19 cellular contexts compared by ENCODE assay signal in genomic region chr18:24031916-24032315, GRCh38. TPM values are rescaled to one million over a fixed set of nuclear protein-coding genes. Genes with fewer than 3 reads are reported as not detected.
DNase-seq lines count a peak whose midpoint lies in the region; ATAC-seq and TF ChIP-seq lines count a peak whose summit lies in the region.
"Had no signal": no experiment of that assay in that cellular context is flagged by ENCODE, and none has a peak within 500 bp of the region (broad histone marks: within the 10 kb centered on the region; RNA-seq: fewer than 3 reads in every experiment).

No MANE protein-coding gene starts in this region.

- peaks cover 0 to 3% (median 3%) of the 10 kb centered on the region in 3 donors for H3K36me3 Mint-ChIP-seq in immature natural killer cell

- H3K27me3 Mint-ChIP-seq in immature natural killer cell (ENCODE audit: low read depth in 3 of 3): peaks cover 0 to 1% (median 0%) of the 10 kb centered on the region in 3 donors

- ATAC-seq in GM18861 (IDR thresholded peaks at IDR 0.05; ENCODE audit: unreplicated experiment): peak; percentile 91
- peak; percentile 81 for ATAC-seq in GM21576 (IDR thresholded peaks at IDR 0.05; ENCODE audit: unreplicated experiment)
- ATAC-seq in HG03342 (IDR thresholded peaks at IDR 0.05; ENCODE audit: unreplicated experiment): peak; percentile 62
- ATAC-seq: gastroesophageal sphincter had no signal

- no peaks in the 10 kb centered on the region for H3K36me3 ChIP-seq in esophagus muscularis mucosa
- H3K36me3 ChIP-seq: cardiac muscle cell, gastroesophageal sphincter had no signal

- H3K4me1 Mint-ChIP-seq in immature natural killer cell: peaks cover 57 to 83% of the 10 kb centered on the region in 2 donors

- H3K27ac Mint-ChIP-seq in immature natural killer cell: peak overlapping the region in 4 of 6 donors; percentile 0 to 52 (median 34)
- H3K27ac Mint-ChIP-seq: activated naive CD4-positive, alpha-beta T cell treated with anti-CD3 and anti-CD28 coated beads for 36 hours had no signal

- TF ChIP-seq EP300 in esophagus muscularis mucosa (IDR thresholded peaks at IDR 0.05): no peak

- 98% methylated on average over 6 of the region's 6 CpGs for WGBS in esophagus muscularis mucosa

- TF ChIP-seq CTCF in esophagus muscularis mucosa (IDR thresholded peaks at IDR 0.05) (no peak), coronary artery (IDR thresholded peaks at IDR 0.05) (no peak)

- no peak for TF ChIP-seq POLR2A in esophagus muscularis mucosa (IDR thresholded peaks at IDR 0.05; ENCODE audit: low read depth)

- no peaks in the 10 kb centered on the region for H3K9me3 Mint-ChIP-seq in immature natural killer cell
- H3K9me3 Mint-ChIP-seq: activated naive CD4-positive, alpha-beta T cell treated with anti-CD3 and anti-CD28 coated beads for 36 hours had no signal

- no peak for DNase-seq in immature natural killer cell
- no peak for DNase-seq in esophagus muscularis mucosa (ENCODE audit: extremely low spot score)
- no peak for DNase-seq in NCI-H510A treated with DMSO at 0.1 percent for 48 hours (lab: John Stamatoyannopoulos, UW)
- no peak for DNase-seq in SIG-M5 (lab: John Stamatoyannopoulos, UW)
- no peak for DNase-seq in coronary artery (ENCODE audit: low spot score)
- DNase-seq: activated CD8-positive, alpha-beta memory T cell treated with anti-CD3 and anti-CD28 coated beads for 24 hours; activated naive CD4-positive, alpha-beta T cell treated with anti-CD3 and anti-CD28 coated beads for 36 hours; C1 segment of cervical spinal cord; mesendoderm; NCI-H1105; NCI-H526 treated with DMSO at 0.1 percent for 48 hours; occipital lobe; T-helper 9 cell had no signal

- H3K4me1 ChIP-seq in esophagus muscularis mucosa: peaks cover 0 to 13% (median 11%) of the 10 kb centered on the region in 4 donors

- intact Hi-C loops in esophagus muscularis mucosa (cut with DNase I): no loop called here

- no peak overlapping the region for H3K4me3 Mint-ChIP-seq in immature natural killer cell
- H3K4me3 Mint-ChIP-seq: activated naive CD4-positive, alpha-beta T cell treated with anti-CD3 and anti-CD28 coated beads for 36 hours had no signal

- H3K9me3 ChIP-seq in esophagus muscularis mucosa: no peaks in the 10 kb centered on the region
- H3K9me3 ChIP-seq: gastroesophageal sphincter had no signal

- H3K27me3 ChIP-seq in esophagus muscularis mucosa: no peaks in the 10 kb centered on the region
- H3K27me3 ChIP-seq: cardiac muscle cell, gastroesophageal sphincter had no signal

- H3K4me3 ChIP-seq in esophagus muscularis mucosa: no peak overlapping the region
- no peak overlapping the region for H3K4me3 ChIP-seq in coronary artery
- H3K4me3 ChIP-seq: cardiac muscle cell, gastroesophageal sphincter, skin epidermis had no signal

- H3K27ac ChIP-seq in esophagus muscularis mucosa (replicated peaks in 1 of 4) (no peak overlapping the region), coronary artery (no peak overlapping the region)
- H3K27ac ChIP-seq: cardiac muscle cell, gastroesophageal sphincter, skin epidermis had no signal

RNA-seq across cellular contexts. Expression of gene TTC39C, which starts 17.4 kb away (rescaled TPM):
- polyA plus RNA-seq in immature natural killer cell: 10 to 100 TPM; 18.3 to 26.7 (median 25.0) TPM
- 10 to 100 TPM; 32.3 to 45.4 (median 34.8) TPM for total RNA-seq in esophagus muscularis mucosa
